16 cellular contexts compared by ENCODE assay signal in genomic region chr12:81294325-81295190, GRCh38.
A peak's percentile ranks its signal among the peaks of the same experiment; 100 is the strongest.
DNase-seq lines count a peak whose midpoint lies in the region; ATAC-seq, FAIRE-seq and TF ChIP-seq lines count a peak whose summit lies in the region.
"Had no signal": no experiment of that assay in that cellular context is flagged by ENCODE, and none has a peak within 500 bp of the region (broad histone marks: within the 10 kb centered on the region; RNA-seq: fewer than 3 reads in every experiment).

No MANE protein-coding gene starts in this region.

- no peak overlapping the region for H3K4me3 ChIP-seq in fibroblast of pulmonary artery (replicated peaks; ENCODE audit: low read depth, low read length)

- no peaks in the 10 kb centered on the region for H3K9me3 Mint-ChIP-seq in endothelial cell (ENCODE audit: unreplicated experiment)
- H3K9me3 Mint-ChIP-seq: central memory CD8-positive, alpha-beta T cell had no signal

- no peaks in the 10 kb centered on the region for H3K27me3 Mint-ChIP-seq in endothelial cell (ENCODE audit: unreplicated experiment)
- H3K27me3 Mint-ChIP-seq: activated naive CD8-positive, alpha-beta T cell treated with anti-CD3 and anti-CD28 coated beads for 36 hours; central memory CD8-positive, alpha-beta T cell; T-helper 17 cell had no signal

- no peak overlapping the region for H3K4me3 Mint-ChIP-seq in endothelial cell (ENCODE audit: unreplicated experiment)
- H3K4me3 Mint-ChIP-seq: activated naive CD8-positive, alpha-beta T cell treated with anti-CD3 and anti-CD28 coated beads for 36 hours; central memory CD8-positive, alpha-beta T cell; T-helper 17 cell had no signal

- TF ChIP-seq CTCF in fibroblast of pulmonary artery (IDR thresholded peaks at IDR 0.05; ENCODE audit: low read length, missing control alignments) (no peak), endothelial cell (IDR thresholded peaks at IDR 0.05; ENCODE audit: unreplicated experiment) (no peak)

- DNase-seq in Ammon's horn (ENCODE audit: low spot score) (peak; percentile 30), SK-N-DZ (ENCODE audit: low spot score) (peak; percentile 7), fibroblast of pulmonary artery (ENCODE audit: low read depth) (peak; percentile 1), NCI-H1417 (lab: John Stamatoyannopoulos, UW) (no peak), endothelial cell (ENCODE audit: low spot score) (no peak), HTR-8/SVneo (ENCODE audit: insufficient read length, low spot score) (no peak), NOMO-1 (lab: John Stamatoyannopoulos, UW; ENCODE audit: unreplicated experiment in 2 of 2) (no peak)
- DNase-seq: activated naive CD8-positive, alpha-beta T cell treated with anti-CD3 and anti-CD28 coated beads for 36 hours; activated T-cell treated with anti-CD3 and anti-CD28 coated beads, Interleukin-2, amount 50 U/mL, for 1 hour; NCI-H1694; NCI-H526; stimulated activated CD4-positive, alpha-beta T cell treated with anti-CD3 and anti-CD28 coated beads, Interleukin-4, amount 100 ng/mL, for 24 hours; T-helper 17 cell had no signal

- no peaks in the 10 kb centered on the region for H3K4me1 Mint-ChIP-seq in endothelial cell (ENCODE audit: unreplicated experiment)
- H3K4me1 Mint-ChIP-seq: activated naive CD8-positive, alpha-beta T cell treated with anti-CD3 and anti-CD28 coated beads for 36 hours; central memory CD8-positive, alpha-beta T cell; T-helper 17 cell had no signal

- ATAC-seq in GM21786 (IDR thresholded peaks at IDR 0.05; ENCODE audit: unreplicated experiment) = peak; percentile 56
- ATAC-seq: HCT116, T-helper 17 cell had no signal

- no peak overlapping the region for H3K27ac Mint-ChIP-seq in endothelial cell (ENCODE audit: unreplicated experiment)
- H3K27ac Mint-ChIP-seq: activated naive CD8-positive, alpha-beta T cell treated with anti-CD3 and anti-CD28 coated beads for 36 hours; T-helper 17 cell had no signal

- H3K36me3 Mint-ChIP-seq in endothelial cell (ENCODE audit: low read depth, unreplicated experiment) = no peaks in the 10 kb centered on the region
- H3K36me3 Mint-ChIP-seq: activated naive CD8-positive, alpha-beta T cell treated with anti-CD3 and anti-CD28 coated beads for 36 hours had no signal

- FAIRE-seq in HTR-8/SVneo (lab: Jason Lieb, UNC) = no peak

Comparison
In these comparisons a context has a peak if more than half of its experiments do, and no peak if none do; other contexts are left out.
1. DNase-seq: peak in Ammon's horn (single experiment), SK-N-DZ (single experiment) and fibroblast of pulmonary artery (single experiment); none in NCI-H1417 (0 of 3), endothelial cell (single experiment), HTR-8/SVneo (single experiment) and NOMO-1 (0 of 2).